In genomic region chr1:177209357-177209756, GRCh38 we compare ENCODE assay signal across 7 cellular contexts. TPM values are rescaled to one million over a fixed set of nuclear protein-coding genes. Genes with fewer than 3 reads are reported as not detected.
DNase-seq lines count a peak whose midpoint lies in the region; ATAC-seq and TF ChIP-seq lines count a peak whose summit lies in the region.

No MANE protein-coding gene starts in this region.

- 36% methylated on average over 3 of the region's 3 CpGs for WGBS in hepatocyte (ENCODE audit: low lambda C conversion rate, missing lambda C conversion rate)
- 15 to 23% methylated on average over 3 of the region's 3 CpGs for WGBS in thyroid gland, 2 donors

- H3K9ac ChIP-seq in adipocyte (ENCODE audit: low read length) = no peak overlapping the region

- no peaks in the 10 kb centered on the region for H3K9me3 ChIP-seq in MG63
- no peaks in the 10 kb centered on the region for H3K9me3 ChIP-seq in adipocyte (ENCODE audit: control insufficient read depth, low read length)
- H3K9me3 ChIP-seq in hepatocyte (ENCODE audit: low read depth) = no peaks in the 10 kb centered on the region
- no peaks in the 10 kb centered on the region for H3K9me3 ChIP-seq in thyroid gland
- no peaks in the 10 kb centered on the region; the same call in 1 of the 2 replicates for H3K9me3 ChIP-seq in BE2C

- TF ChIP-seq POLR2A in thyroid gland (IDR thresholded peaks at IDR 0.05) = no peak

- no peaks in the 10 kb centered on the region for H3K9me2 ChIP-seq in hepatocyte (replicated peaks; ENCODE audit: insufficient read depth)

- H3K36me3 ChIP-seq in MG63 (no peaks in the 10 kb centered on the region), adipocyte (ENCODE audit: control insufficient read depth, insufficient read depth, low read length, severe bottlenecking) (no peaks in the 10 kb centered on the region), hepatocyte (replicated peaks; ENCODE audit: insufficient read depth, low read depth) (no peaks in the 10 kb centered on the region), thyroid gland (no peaks in the 10 kb centered on the region), BE2C (no peaks in the 10 kb centered on the region)

- no peak for TF ChIP-seq CTCF in hepatocyte (IDR thresholded peaks at IDR 0.05; ENCODE audit: poor library complexity)
- TF ChIP-seq CTCF in thyroid gland (IDR thresholded peaks at IDR 0.05) = no peak
- TF ChIP-seq CTCF in BE2C (IDR thresholded peaks at IDR 0.05; ENCODE audit: low read depth, low read length) = no peak

- no peaks in the 10 kb centered on the region for H3K79me2 ChIP-seq in hepatocyte

- no peaks in the 10 kb centered on the region for H3K27me3 ChIP-seq in MG63
- no peaks in the 10 kb centered on the region for H3K27me3 ChIP-seq in adipocyte (replicated peaks; ENCODE audit: control insufficient read depth, insufficient read depth, low read length)
- H3K27me3 ChIP-seq in hepatocyte = no peaks in the 10 kb centered on the region
- no peaks in the 10 kb centered on the region for H3K27me3 ChIP-seq in thyroid gland
- no peaks in the 10 kb centered on the region for H3K27me3 ChIP-seq in BE2C

- no peak for ATAC-seq in HG03159 (IDR thresholded peaks at IDR 0.05; ENCODE audit: unreplicated experiment)
- ATAC-seq in HG02571 (IDR thresholded peaks at IDR 0.05; ENCODE audit: unreplicated experiment) = no peak

- H3K27ac ChIP-seq in hepatocyte (peak overlapping the region; percentile 58), thyroid gland (no peak overlapping the region)

- intact Hi-C loops in thyroid gland (cut with DNase I) = no loop called here

- H3K4me3 ChIP-seq in MG63 = no peak overlapping the region
- H3K4me3 ChIP-seq in adipocyte (ENCODE audit: low read length) = no peak overlapping the region
- no peak overlapping the region for H3K4me3 ChIP-seq in hepatocyte
- no peak overlapping the region for H3K4me3 ChIP-seq in thyroid gland (replicated peaks in 1 of 3)
- no peak overlapping the region for H3K4me3 ChIP-seq in BE2C (ENCODE audit: low read depth, low read length)

- H4K20me1 ChIP-seq in hepatocyte (ENCODE audit: insufficient read depth, poor library complexity, severe bottlenecking) = no peaks in the 10 kb centered on the region

- H2AFZ ChIP-seq in hepatocyte = no peak overlapping the region

- H3K4me1 ChIP-seq in adipocyte (ENCODE audit: control insufficient read depth, insufficient read depth, low read length) (peaks cover 38% of the 10 kb centered on the region), hepatocyte (ENCODE audit: insufficient read depth) (peaks cover 23% of the 10 kb centered on the region), thyroid gland (peaks cover 7 to 10% of the 10 kb centered on the region in 2 donors), BE2C (no peaks in the 10 kb centered on the region)

- DNase-seq in MG63 = peak; percentile 99
- peak; percentile 98 for DNase-seq in adipocyte (ENCODE audit: low read depth)
- DNase-seq in hepatocyte (ENCODE audit: low spot score) = peak; percentile 89
- DNase-seq in thyroid gland = peak; percentile 75 to 80
- no peak for DNase-seq in BE2C

- peak overlapping the region; percentile 16 for H3K4me2 ChIP-seq in hepatocyte

RNA-seq across cellular contexts. Expression of gene BRINP2, which starts 38.6 kb away (rescaled TPM):
- not detected in 2 replicates for total RNA-seq in MG63 (2014; rRNA removed; shearing (Covaris generic); ENCODE audit: low replicate concordance)
- total RNA-seq in hepatocyte (1.5 and 1.6 TPM in 2 replicates), thyroid gland (not detected)
- polyA plus RNA-seq in hepatocyte = 1.5 TPM in 1 of 2 replicates, not detected in the other
- not detected for polyA plus RNA-seq in BE2C (2012; ENCODE audit: insufficient read depth, insufficient read length, low read depth)

RNA-seq across cellular contexts. Expression of gene ASTN1, which starts 44.8 kb away (rescaled TPM):
- not detected in 2 replicates for total RNA-seq in MG63 (2014; rRNA removed; shearing (Covaris generic); ENCODE audit: low replicate concordance)
- total RNA-seq in hepatocyte (0.44 and 1.1 TPM in 2 replicates), thyroid gland (under 1 TPM; 0.11 to 0.33 (median 0.19) TPM)
- polyA plus RNA-seq in hepatocyte = 0.50 TPM in 1 of 2 replicates, not detected in the other
- 0.56 TPM for polyA plus RNA-seq in BE2C (2012; ENCODE audit: insufficient read depth, insufficient read length, low read depth)
